9 cellular contexts compared by ENCODE assay signal in the genomic region with DNA sequence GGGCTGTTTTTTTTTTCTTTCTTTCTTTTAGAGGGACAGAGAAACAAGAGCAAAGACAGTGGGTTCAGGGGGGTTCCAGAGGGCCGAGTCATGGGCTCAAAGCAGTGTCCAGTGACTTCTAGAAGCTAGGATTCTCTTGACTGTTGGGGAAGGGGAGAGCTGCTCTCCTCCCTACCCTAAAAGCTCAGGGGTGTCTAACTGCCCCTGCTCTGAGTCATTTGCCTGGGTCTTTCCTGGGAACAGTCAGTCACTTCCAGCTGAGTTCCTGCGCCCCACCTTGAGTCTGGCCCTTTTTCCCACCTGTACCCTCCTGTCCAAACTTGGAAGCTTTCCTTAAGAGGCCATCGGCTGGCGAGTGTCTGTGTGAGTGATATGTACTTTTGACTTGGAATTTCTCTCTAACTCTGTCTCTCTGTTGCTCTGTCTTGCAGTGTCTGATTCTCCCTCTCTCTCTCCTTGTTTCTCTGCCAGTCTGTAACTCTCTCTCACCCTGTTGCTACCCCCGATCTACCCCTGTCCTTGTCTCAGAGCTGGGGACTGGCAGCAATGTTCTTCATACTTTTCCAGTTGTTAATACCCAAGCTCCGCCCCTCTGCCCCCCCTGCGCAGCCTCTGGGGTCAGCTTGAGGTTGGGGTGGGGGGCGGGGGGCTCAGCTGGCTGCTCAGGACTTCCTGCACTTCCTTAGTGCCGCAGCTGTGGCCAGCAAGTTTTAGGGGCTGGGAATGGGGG. TPM values are rescaled to one million over a fixed set of nuclear protein-coding genes. Genes with fewer than 3 reads are reported as not detected.
DNase-seq lines count a peak whose midpoint lies in the region; FAIRE-seq and TF ChIP-seq lines count a peak whose summit lies in the region.
"Had no signal": no experiment of that assay in that cellular context is flagged by ENCODE, and none has a peak within 500 bp of the region (broad histone marks: within the 10 kb centered on the region; RNA-seq: fewer than 3 reads in every experiment).

No MANE protein-coding gene starts in this region.

- TF ChIP-seq EP300 in stomach (IDR thresholded peaks at IDR 0.05) = no peak

- TF ChIP-seq POLR2A in stomach (IDR thresholded peaks at IDR 0.05) = no peak

- no peak for DNase-seq in HL-60 (ENCODE audit: low read depth in 1 of 2, low spot score in 1 of 2)
- no peak for DNase-seq in ascending aorta (ENCODE audit: low spot score in 2 of 2)
- no peak for DNase-seq in kidney epithelial cell (ENCODE audit: low read depth)
- DNase-seq in stomach = no peak
- no peak for DNase-seq in GM19239 (ENCODE audit: insufficient read length, low spot score)
- no peak for DNase-seq in NCI-H1048 (lab: John Stamatoyannopoulos, UW)
- no peak for DNase-seq in GM20000 (ENCODE audit: low spot score)
- no peak for DNase-seq in activated CD4-positive, alpha-beta T cell treated with anti-CD3 and anti-CD28 coated beads, Interleukin-2, amount 50 U/mL, for 1 hour
- DNase-seq: activated CD8-positive, alpha-beta memory T cell treated with anti-CD3 and anti-CD28 coated beads for 24 hours had no signal

- peaks cover 19 to 56% of the 10 kb centered on the region in 2 donors for H3K4me1 ChIP-seq in ascending aorta
- H3K4me1 ChIP-seq in stomach = peaks cover 61 to 85% (median 79%) of the 10 kb centered on the region in 4 donors

- 6 to 12% (median 11%) methylated on average over 9 of the region's 9 CpGs for WGBS in stomach, 5 donors

- H3K36me3 ChIP-seq in ascending aorta (no peaks in the 10 kb centered on the region), kidney epithelial cell (ENCODE audit: control insufficient read depth, insufficient read depth, low read length) (no peaks in the 10 kb centered on the region), stomach (no peaks in the 10 kb centered on the region)

- no peak for FAIRE-seq in GM19239 (lab: Jason Lieb, UNC)

- H3K4me3 ChIP-seq in HL-60 (replicated peaks; ENCODE audit: insufficient read depth, low read length) (no peak overlapping the region), ascending aorta (peak overlapping the region; percentile 93 to 100), kidney epithelial cell (ENCODE audit: low read depth, low read length) (peak overlapping the region; percentile 8), stomach (peak overlapping the region; percentile 87 to 100 (median 98))

- intact Hi-C loops in ascending aorta (cut with DNase I) = no loop called here
- intact Hi-C loops in stomach (cut with DNase I; ENCODE audit: low total_unique reads) = no loop called here

- H3K27ac ChIP-seq in HL-60 (replicated peaks) (peak overlapping the region; percentile 88), ascending aorta (peak overlapping the region; percentile 91), stomach (peak overlapping the region; percentile 96 to 99 (median 98))

- H3K9me3 ChIP-seq in ascending aorta = no peaks in the 10 kb centered on the region
- no peaks in the 10 kb centered on the region for H3K9me3 ChIP-seq in stomach

- H3K27me3 ChIP-seq in HL-60 (ENCODE audit: insufficient read depth, poor library complexity, severe bottlenecking) (no peaks in the 10 kb centered on the region), ascending aorta (no peaks in the 10 kb centered on the region), kidney epithelial cell (ENCODE audit: control insufficient read depth, insufficient read depth, low read length) (peaks cover 16% of the 10 kb centered on the region), stomach (no peaks in the 10 kb centered on the region)

- TF ChIP-seq CTCF in HL-60 (IDR thresholded peaks at IDR 0.05; ENCODE audit: insufficient read depth, low read length) (no peak), ascending aorta (IDR thresholded peaks at IDR 0.05) (no peak), kidney epithelial cell (IDR thresholded peaks at IDR 0.05; ENCODE audit: insufficient read depth, low read length, poor library complexity, severe bottlenecking) (no peak), stomach (IDR thresholded peaks at IDR 0.05) (no peak), GM20000 (IDR thresholded peaks at IDR 0.05; ENCODE audit: extremely low read depth, missing control alignments) (no peak)

RNA-seq across cellular contexts. Expression of a gene that starts 2.4 kb away (rescaled TPM):
- total RNA-seq in ascending aorta (35.4 TPM), kidney epithelial cell (5.3 and 7.1 TPM in 2 replicates), stomach (10 to 100 TPM; 21.1 to 52.2 (median 38.4) TPM)
- 10 to 100 TPM; 21.4 to 37.0 (median 26.4) TPM for polyA plus RNA-seq in stomach

RNA-seq across cellular contexts. Expression of a gene that starts 11.0 kb away (rescaled TPM):
- total RNA-seq in ascending aorta = 176 TPM
- total RNA-seq in kidney epithelial cell = 82.8 and 83.6 TPM in 2 replicates
- 100 to 1,000 TPM in 2 of 5 donors, 10 to 100 TPM in 3; 55.4 to 336 (median 91.6) TPM for total RNA-seq in stomach
- 10 to 100 TPM; 24.1 to 49.5 (median 32.7) TPM for polyA plus RNA-seq in stomach

RNA-seq across cellular contexts. Expression of a gene that starts 35.2 kb away (rescaled TPM):
- 0.43 TPM for total RNA-seq in ascending aorta
- 3.6 and 3.7 TPM in 2 replicates for total RNA-seq in kidney epithelial cell
- total RNA-seq in stomach = 10 to 100 TPM in 2 of 5 donors, 1 to 10 TPM in 3; 2.8 to 14.9 (median 9.0) TPM
- 10 to 100 TPM in 1 of 3 donors, 1 to 10 TPM in 2; 5.5 to 20.5 (median 9.6) TPM for polyA plus RNA-seq in stomach

RNA-seq across cellular contexts. Expression of a gene that starts 50.0 kb away (rescaled TPM):
- total RNA-seq in ascending aorta = 0.43 TPM
- total RNA-seq in kidney epithelial cell = not detected in 2 replicates
- 1 to 10 TPM in 2 of 5 donors, under 1 TPM in 1, not detected in 2; 0.55 to 1.7 (median 1.2) TPM for total RNA-seq in stomach
- polyA plus RNA-seq in stomach = 10 to 100 TPM in 1 of 3 donors, 1 to 10 TPM in 2; 1.4 to 16.2 (median 4.0) TPM

RNA-seq across cellular contexts. Expression of a gene that starts 56.6 kb away (rescaled TPM):
- total RNA-seq in ascending aorta = 82.5 TPM
- total RNA-seq in kidney epithelial cell = 40.6 and 47.4 TPM in 2 replicates
- total RNA-seq in stomach = 100 to 1,000 TPM in 2 of 5 donors, 10 to 100 TPM in 3; 47.1 to 322 (median 90.1) TPM
- polyA plus RNA-seq in stomach = 10 to 100 TPM; 29.3 to 63.8 (median 32.7) TPM
